Comparison of ENCODE assay signal across 11 cellular contexts in the genomic region with DNA sequence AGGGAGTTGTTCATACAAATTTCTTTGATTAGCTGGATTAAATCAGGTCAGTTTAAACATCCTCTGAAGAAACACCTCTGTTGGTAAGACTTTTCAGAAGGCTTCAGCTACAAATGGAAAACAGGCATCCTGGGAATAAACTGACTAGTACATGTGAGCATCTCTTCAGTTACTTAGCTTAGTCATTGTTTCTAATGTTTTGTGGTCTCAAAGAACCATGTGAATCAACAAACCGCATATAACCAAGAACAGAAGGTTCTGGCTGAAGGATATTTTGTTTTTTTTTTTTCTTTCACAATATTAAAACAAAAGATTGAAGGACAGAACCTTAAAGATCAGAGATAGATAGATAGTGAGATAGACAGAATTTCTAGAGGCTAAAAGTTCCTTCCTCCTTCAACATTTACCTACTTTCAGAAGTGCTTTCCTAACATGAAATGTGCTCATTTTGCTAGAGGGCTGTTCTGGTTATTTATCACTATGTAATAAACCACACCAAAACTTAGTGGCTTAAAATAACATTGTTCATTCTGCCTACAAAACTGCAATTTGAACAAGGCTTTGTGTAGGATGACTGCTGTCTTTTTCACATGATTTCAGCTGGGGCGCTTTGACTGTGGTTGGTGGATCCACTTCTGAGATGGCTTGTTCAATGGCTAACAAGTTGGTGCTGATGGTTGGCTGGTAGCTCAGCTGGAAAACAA.
DNase-seq lines count a peak whose midpoint lies in the region; ATAC-seq, FAIRE-seq and TF ChIP-seq lines count a peak whose summit lies in the region.
"Had no signal": no experiment of that assay in that cellular context is flagged by ENCODE, and none has a peak within 500 bp of the region (broad histone marks: within the 10 kb centered on the region; RNA-seq: fewer than 3 reads in every experiment).

No MANE protein-coding gene starts in this region.

- intact Hi-C loops in kidney (cut with DNase I) = no loop called here

- in situ Hi-C loops in brain microvascular endothelial cell (cut with HindIII; ENCODE audit: low pct_ligation_motif_present, low sequenced_read_pairs) = no loop called here

- ATAC-seq in GM19438 (IDR thresholded peaks at IDR 0.05; ENCODE audit: low read depth, unreplicated experiment) (peak; percentile 68), HG03066 (IDR thresholded peaks at IDR 0.05; ENCODE audit: low read depth, unreplicated experiment) (peak; percentile 50), GM19328 (IDR thresholded peaks at IDR 0.05; ENCODE audit: unreplicated experiment) (no peak)
- ATAC-seq: K562 had no signal

- no peak for TF ChIP-seq CTCF in brain microvascular endothelial cell (IDR thresholded peaks at IDR 0.05; ENCODE audit: low read depth, low read length, missing control alignments)
- no peak for TF ChIP-seq CTCF in kidney (IDR thresholded peaks at IDR 0.05; ENCODE audit: borderline replicate concordance, extremely low read depth, insufficient read depth)

- H3K4me1 ChIP-seq in kidney (ENCODE audit: control insufficient read depth in 1 of 2, insufficient read depth in 1 of 2, low read depth in 1 of 2, low read length in 2 of 2) = no peaks in the 10 kb centered on the region

- no peak overlapping the region for H3K4me3 ChIP-seq in brain microvascular endothelial cell (ENCODE audit: low read depth, low read length)
- H3K4me3 ChIP-seq in kidney (ENCODE audit: low read length in 2 of 2) = no peak overlapping the region
- H3K4me3 ChIP-seq: K562, thoracic aorta had no signal

- H3K9ac ChIP-seq in kidney (ENCODE audit: low read length in 2 of 2) = no peak overlapping the region

- FAIRE-seq in urothelium cell line (lab: Jason Lieb, UNC) (no peak), kidney (lab: Jason Lieb, UNC) (no peak)
- FAIRE-seq: colon, K562 had no signal

- no peaks in the 10 kb centered on the region for H3K9me3 ChIP-seq in kidney (ENCODE audit: control insufficient read depth in 1 of 2, low read length in 2 of 2)
- H3K9me3 ChIP-seq: thoracic aorta had no signal

- DNase-seq in brain microvascular endothelial cell (peak; percentile 53), urothelium cell line (ENCODE audit: low spot score) (peak; percentile 13), kidney (no peak), HK-2 (ENCODE audit: unreplicated experiment) (no peak)
- DNase-seq: RPMI8226 had no signal

- H3K27ac ChIP-seq in brain microvascular endothelial cell (peak overlapping the region; percentile 93), kidney (ENCODE audit: low read depth in 2 of 2, low read length in 2 of 2) (no peak overlapping the region)
- H3K27ac ChIP-seq: thoracic aorta had no signal

- H3K27me3 ChIP-seq in brain microvascular endothelial cell (replicated peaks) = no peaks in the 10 kb centered on the region

- H3K36me3 ChIP-seq in brain microvascular endothelial cell (replicated peaks) = no peaks in the 10 kb centered on the region
- no peaks in the 10 kb centered on the region for H3K36me3 ChIP-seq in kidney (ENCODE audit: control insufficient read depth in 1 of 2, insufficient read depth in 2 of 2, low read length in 2 of 2)
- H3K36me3 ChIP-seq: thoracic aorta had no signal

Comparison
In these comparisons a context has a peak if more than half of its experiments do, and no peak if none do; other contexts are left out.
1. DNase-seq: peak in brain microvascular endothelial cell (single experiment) and urothelium cell line (single experiment); none in kidney (single experiment) and HK-2 (single experiment).